ENCODE assay signal across 13 cellular contexts in the genomic region with DNA sequence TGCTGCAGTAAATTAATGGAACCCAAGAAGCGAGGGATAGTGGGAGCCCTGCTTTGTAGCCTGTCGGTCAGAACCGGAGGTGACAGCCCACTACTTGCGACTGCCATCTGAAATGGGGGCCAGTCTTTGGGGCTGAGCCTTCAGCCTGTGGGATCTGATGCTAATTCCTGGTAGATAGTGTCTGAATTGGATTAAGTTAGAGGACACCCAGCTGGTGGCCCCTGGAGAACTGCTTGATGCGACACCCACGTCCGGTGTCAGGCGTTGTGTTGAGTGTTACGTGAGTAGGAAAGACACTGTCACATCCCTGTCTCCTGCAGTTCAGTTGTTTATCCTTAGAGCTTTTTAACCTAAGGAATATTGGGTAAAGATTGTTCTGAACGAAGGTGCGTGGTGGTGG. TPM values are rescaled to one million over a fixed set of nuclear protein-coding genes. Genes with fewer than 3 reads are reported as not detected.
DNase-seq lines count a peak whose midpoint lies in the region; TF ChIP-seq lines count a peak whose summit lies in the region.
"Had no signal": no experiment of that assay in that cellular context is flagged by ENCODE, and none has a peak within 500 bp of the region (broad histone marks: within the 10 kb centered on the region; RNA-seq: fewer than 3 reads in every experiment).

No MANE protein-coding gene starts in this region.

- H2AFZ ChIP-seq in Loucy (ENCODE audit: low read length), result no peak overlapping the region

- peaks cover 40% of the 10 kb centered on the region for H3K4me1 ChIP-seq in Loucy (ENCODE audit: insufficient read depth, low read length, poor library complexity, severe bottlenecking)

- intact Hi-C loops in dendritic cell treated with granulocyte-macrophage colony-stimulating factor and Interleukin-4, amounts not matched to agents 40 ng/mL and 50 ng/mL, for 4 days (cut with micrococcal nuclease), result loop anchor here (10.0 kb wide), 2 partner anchors 45 to 695 kb away; partner anchors contain the start of gene CHST12

- H3K9me2 ChIP-seq in Loucy (replicated peaks; ENCODE audit: low read depth, low read length), result no peaks in the 10 kb centered on the region

- H4K20me1 ChIP-seq in Loucy (ENCODE audit: insufficient read depth, low read length, poor library complexity, severe bottlenecking), result peaks cover 67% of the 10 kb centered on the region

- H3K4me3 Mint-ChIP-seq in activated T-cell treated with anti-CD3 and anti-CD28 coated beads, Interleukin-2, amount 50 U/mL, for 24 hours, result no peak overlapping the region
- H3K4me3 Mint-ChIP-seq in dendritic cell treated with granulocyte-macrophage colony-stimulating factor and Interleukin-4, amounts not matched to agents 40 ng/mL and 50 ng/mL, for 4 days, result no peak overlapping the region
- H3K4me3 Mint-ChIP-seq in progenitor cell of endocrine pancreas (ENCODE audit: low read depth), result no peak overlapping the region
- H3K4me3 Mint-ChIP-seq: activated B cell treated with CpG ODN at 0.5 μM for 24 hours had no signal

- H3K9me3 ChIP-seq in Loucy (ENCODE audit: insufficient read depth, low read depth, low read length), result no peaks in the 10 kb centered on the region

- H3K27me3 Mint-ChIP-seq in activated T-cell treated with anti-CD3 and anti-CD28 coated beads, Interleukin-2, amount 50 U/mL, for 24 hours, result no peaks in the 10 kb centered on the region
- no peaks in the 10 kb centered on the region for H3K27me3 Mint-ChIP-seq in dendritic cell treated with granulocyte-macrophage colony-stimulating factor and Interleukin-4, amounts not matched to agents 40 ng/mL and 50 ng/mL, for 4 days
- no peaks in the 10 kb centered on the region for H3K27me3 Mint-ChIP-seq in progenitor cell of endocrine pancreas
- H3K27me3 Mint-ChIP-seq: activated B cell treated with CpG ODN at 0.5 μM for 24 hours had no signal

- no peak for DNase-seq in activated T-cell treated with anti-CD3 and anti-CD28 coated beads, Interleukin-2, amount 50 U/mL, for 24 hours
- no peak for DNase-seq in activated T-cell treated with anti-CD3 and anti-CD28 coated beads for 4 hours
- DNase-seq in progenitor cell of endocrine pancreas (ENCODE audit: low spot score, unreplicated experiment), result no peak
- no peak for DNase-seq in NCI-H1436 (lab: John Stamatoyannopoulos, UW)
- DNase-seq in kidney tubule cell (ENCODE audit: low spot score), result no peak
- DNase-seq in NCI-H187 treated with DMSO at 0.1 percent for 48 hours (lab: John Stamatoyannopoulos, UW), result no peak
- DNase-seq: activated B cell treated with CpG ODN at 0.5 μM for 24 hours; NCI-H446 treated with DMSO at 0.1 percent for 48 hours; occipital lobe; RPMI8226; stimulated activated CD4-positive, alpha-beta T cell treated with anti-CD3 and anti-CD28 coated beads, Interleukin-4, amount 100 ng/mL, for 4 hours had no signal

- TF ChIP-seq CTCF in Loucy (conservative IDR thresholded peaks at IDR 0.05; ENCODE audit: low read length) (no peak), progenitor cell of endocrine pancreas (IDR thresholded peaks at IDR 0.05; ENCODE audit: unreplicated experiment) (no peak)

- peak overlapping the region; percentile 57 for H3K27ac Mint-ChIP-seq in activated T-cell treated with anti-CD3 and anti-CD28 coated beads, Interleukin-2, amount 50 U/mL, for 24 hours
- peak overlapping the region; percentile 22 for H3K27ac Mint-ChIP-seq in dendritic cell treated with granulocyte-macrophage colony-stimulating factor and Interleukin-4, amounts not matched to agents 40 ng/mL and 50 ng/mL, for 4 days
- H3K27ac Mint-ChIP-seq in progenitor cell of endocrine pancreas, result peak overlapping the region; percentile 53
- H3K27ac Mint-ChIP-seq: activated B cell treated with CpG ODN at 0.5 μM for 24 hours had no signal

- peaks cover 93% of the 10 kb centered on the region for H3K36me3 Mint-ChIP-seq in activated T-cell treated with anti-CD3 and anti-CD28 coated beads, Interleukin-2, amount 50 U/mL, for 24 hours (ENCODE audit: low read depth)
- peaks cover 84% of the 10 kb centered on the region for H3K36me3 Mint-ChIP-seq in dendritic cell treated with granulocyte-macrophage colony-stimulating factor and Interleukin-4, amounts not matched to agents 40 ng/mL and 50 ng/mL, for 4 days (ENCODE audit: low read depth)
- H3K36me3 Mint-ChIP-seq in progenitor cell of endocrine pancreas (ENCODE audit: insufficient read depth), result peaks cover 23% of the 10 kb centered on the region

- no peak overlapping the region for H3K9ac ChIP-seq in Loucy (ENCODE audit: low read depth, low read length, poor library complexity, severe bottlenecking)

- H3F3A ChIP-seq in Loucy (ENCODE audit: low read depth), result no peaks in the 10 kb centered on the region; the same call in 1 of the 2 replicates

- peaks cover 45% of the 10 kb centered on the region for H3K4me1 Mint-ChIP-seq in activated T-cell treated with anti-CD3 and anti-CD28 coated beads, Interleukin-2, amount 50 U/mL, for 24 hours (ENCODE audit: low read depth)
- peaks cover 38% of the 10 kb centered on the region for H3K4me1 Mint-ChIP-seq in dendritic cell treated with granulocyte-macrophage colony-stimulating factor and Interleukin-4, amounts not matched to agents 40 ng/mL and 50 ng/mL, for 4 days (ENCODE audit: low read depth)
- H3K4me1 Mint-ChIP-seq in progenitor cell of endocrine pancreas (ENCODE audit: low read depth), result peaks cover 15% of the 10 kb centered on the region

- peaks cover 51% of the 10 kb centered on the region; the same call in 1 of the 2 replicates for H3K36me3 ChIP-seq in Loucy (ENCODE audit: insufficient read depth, low read length)

- H3K27me3 ChIP-seq in Loucy (ENCODE audit: insufficient read depth, low read length, poor library complexity, severe bottlenecking), result no peaks in the 10 kb centered on the region

- H3K4me2 ChIP-seq in Loucy (ENCODE audit: low read depth, low read length, poor library complexity, severe bottlenecking), result peak overlapping the region; percentile 98

- peak overlapping the region; percentile 22 for H3K4me3 ChIP-seq in Loucy (ENCODE audit: low read length, poor library complexity, severe bottlenecking)

- no peaks in the 10 kb centered on the region for H3K9me3 Mint-ChIP-seq in activated T-cell treated with anti-CD3 and anti-CD28 coated beads, Interleukin-2, amount 50 U/mL, for 24 hours
- H3K9me3 Mint-ChIP-seq in dendritic cell treated with granulocyte-macrophage colony-stimulating factor and Interleukin-4, amounts not matched to agents 40 ng/mL and 50 ng/mL, for 4 days, result no peaks in the 10 kb centered on the region
- no peaks in the 10 kb centered on the region for H3K9me3 Mint-ChIP-seq in progenitor cell of endocrine pancreas (ENCODE audit: low read depth)
- H3K9me3 Mint-ChIP-seq: activated B cell treated with CpG ODN at 0.5 μM for 24 hours had no signal

- H3K79me2 ChIP-seq in Loucy (ENCODE audit: insufficient read depth, low read length), result peaks cover 75% of the 10 kb centered on the region

RNA-seq across cellular contexts. Expression of gene EIF3B, which starts 5.0 kb away (rescaled TPM):
- total RNA-seq in progenitor cell of endocrine pancreas, result 158 and 172 TPM in 2 replicates

RNA-seq across cellular contexts. Expression of gene CHST12, which starts 43.8 kb away (rescaled TPM):
- total RNA-seq in progenitor cell of endocrine pancreas, result 16.7 and 17.0 TPM in 2 replicates

RNA-seq across cellular contexts. Expression of gene SNX8, which starts 45.4 kb away (rescaled TPM):
- 15.6 and 19.0 TPM in 2 replicates for total RNA-seq in progenitor cell of endocrine pancreas
